Comparison of ENCODE assay signal across 18 cellular contexts in the genomic region with DNA sequence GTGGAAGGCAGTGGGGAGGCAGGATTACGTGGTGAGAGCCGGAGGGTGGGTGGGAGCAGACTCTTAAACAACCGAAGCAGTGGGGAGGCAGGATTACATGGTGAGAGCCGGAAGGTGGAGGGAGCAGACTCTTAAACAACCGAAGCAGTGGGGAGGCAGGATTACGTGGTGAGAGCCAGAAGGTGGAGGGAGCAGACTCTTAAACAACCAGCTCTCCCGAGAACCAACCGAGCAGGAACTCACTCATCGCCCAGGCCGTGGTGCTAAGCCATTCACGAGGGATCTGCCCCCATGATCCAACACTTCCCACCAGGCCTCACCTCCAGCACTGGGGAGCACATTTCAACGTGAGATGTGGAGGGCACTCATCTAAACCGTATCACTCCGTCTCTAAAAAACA.
"Had no signal": no experiment of that assay in that cellular context is flagged by ENCODE, and none has a peak within 500 bp of the region (broad histone marks: within the 10 kb centered on the region; RNA-seq: fewer than 3 reads in every experiment).

No MANE protein-coding gene starts in this region.

- H3K27ac Mint-ChIP-seq: stimulated activated memory B cell treated with anti-CD40 and anti-IgM and Interleukin-4, amounts not matched to agents 10 μg/mL and 1 μg/mL and 100 μg/mL, for 72 hours had no signal

- H3K4me3 ChIP-seq: colonic mucosa, left ventricle myocardium inferior, lower lobe of right lung, smooth muscle cell, testis, transverse colon had no signal

- ATAC-seq: foreskin keratinocyte; lower lobe of right lung; naive thymus-derived CD4-positive, alpha-beta T cell; stimulated activated memory B cell treated with anti-CD40 and anti-IgM and Interleukin-4, amounts not matched to agents 10 μg/mL and 1 μg/mL and 100 μg/mL, for 72 hours had no signal

- DNase-seq: colonic mucosa; dermis blood vessel endothelial cell; erythroblast; foreskin keratinocyte; immature natural killer cell; left ventricle myocardium inferior; lower lobe of right lung; mesenchymal stem cell; midbrain; naive thymus-derived CD4-positive, alpha-beta T cell; nephron progenitor cell; stimulated activated CD4-positive, alpha-beta T cell treated with anti-CD3 and anti-CD28 coated beads, Interleukin-4, amount 100 ng/mL, for 1 hour; stimulated activated CD8-positive, alpha-beta memory T cell treated with anti-CD3 and anti-CD28 coated beads, Interleukin-4, amount 100 ng/mL, for 48 hours; testis; transverse colon had no signal

- H3K27me3 ChIP-seq: colonic mucosa, testis, transverse colon had no signal

- H3K27me3 Mint-ChIP-seq: naive thymus-derived CD4-positive, alpha-beta T cell; stimulated activated memory B cell treated with anti-CD40 and anti-IgM and Interleukin-4, amounts not matched to agents 10 μg/mL and 1 μg/mL and 100 μg/mL, for 72 hours; stimulated activated naive CD8-positive, alpha-beta T cell treated with anti-CD3 and anti-CD28 coated beads, Interleukin-15, Interleukin-2, amounts not matched to agents 100 ng/mL and 50 ng/mL, for 24 hours had no signal

- H3K27ac ChIP-seq: colonic mucosa, foreskin keratinocyte, left ventricle myocardium inferior, lower lobe of right lung, testis, transverse colon had no signal

- H3K4me3 Mint-ChIP-seq: immature natural killer cell; naive thymus-derived CD4-positive, alpha-beta T cell; nephron progenitor cell; stimulated activated memory B cell treated with anti-CD40 and anti-IgM and Interleukin-4, amounts not matched to agents 10 μg/mL and 1 μg/mL and 100 μg/mL, for 72 hours; stimulated activated naive CD8-positive, alpha-beta T cell treated with anti-CD3 and anti-CD28 coated beads, Interleukin-15, Interleukin-2, amounts not matched to agents 100 ng/mL and 50 ng/mL, for 24 hours had no signal

- H3K9me3 Mint-ChIP-seq: nephron progenitor cell; stimulated activated naive CD8-positive, alpha-beta T cell treated with anti-CD3 and anti-CD28 coated beads, Interleukin-15, Interleukin-2, amounts not matched to agents 100 ng/mL and 50 ng/mL, for 24 hours had no signal

- H3K4me1 ChIP-seq: colonic mucosa, foreskin keratinocyte, left ventricle myocardium inferior, testis, transverse colon had no signal

- H3K4me2 ChIP-seq: smooth muscle cell had no signal
